In genomic region chr3:163556804-163557203, GRCh38 we compare ENCODE assay signal across 20 cellular contexts.
"Had no signal": no experiment of that assay in that cellular context is flagged by ENCODE, and none has a peak within 500 bp of the region (broad histone marks: within the 10 kb centered on the region; RNA-seq: fewer than 3 reads in every experiment).

No MANE protein-coding gene starts in this region.

- H3K79me2 ChIP-seq: hepatocyte had no signal

- H3K36me3 Mint-ChIP-seq: immature natural killer cell, mesothelial cell of epicardium, naive B cell had no signal

- H3K4me3 Mint-ChIP-seq: immature natural killer cell, mesothelial cell of epicardium, naive B cell had no signal

- H3K9me3 Mint-ChIP-seq: mesothelial cell of epicardium had no signal

- ATAC-seq: foreskin keratinocyte, gastroesophageal sphincter, heart left ventricle, left cardiac atrium, left lung, left ventricle myocardium superior, lower lobe of right lung, mucosa of descending colon had no signal

- H2AFZ ChIP-seq: hepatocyte had no signal

- H3K27ac ChIP-seq: coronary artery, dorsolateral prefrontal cortex, esophagus muscularis mucosa, foreskin keratinocyte, gastroesophageal sphincter, heart left ventricle, hepatocyte, left lung, lower lobe of right lung had no signal

- H3K27me3 ChIP-seq: dorsolateral prefrontal cortex, esophagus muscularis mucosa, foreskin keratinocyte, gastroesophageal sphincter, heart left ventricle, hepatocyte, left lung had no signal

- H3K4me1 ChIP-seq: esophagus muscularis mucosa, foreskin keratinocyte, gastroesophageal sphincter, heart left ventricle, left lung, lower lobe of right lung had no signal

- DNase-seq: dermis blood vessel endothelial cell; dorsolateral prefrontal cortex; effector CD4-positive, alpha-beta T cell; effector memory CD4-positive, alpha-beta T cell; foreskin keratinocyte; heart left ventricle; hypothalamus; immature natural killer cell; left cardiac atrium; left lung; left ventricle myocardium superior; lower lobe of right lung; mesenchymal stem cell; mucosa of descending colon; naive B cell had no signal

- H3K9me3 ChIP-seq: esophagus muscularis mucosa, gastroesophageal sphincter, heart left ventricle, left lung, lower lobe of right lung had no signal

- H3K36me3 ChIP-seq: esophagus muscularis mucosa, gastroesophageal sphincter, heart left ventricle, left lung, lower lobe of right lung had no signal

- H3K27me3 Mint-ChIP-seq: naive B cell had no signal

- H3K4me3 ChIP-seq: coronary artery, dorsolateral prefrontal cortex, esophagus muscularis mucosa, gastroesophageal sphincter, heart left ventricle, hepatocyte, left lung, lower lobe of right lung, mucosa of descending colon had no signal

- H3K4me1 Mint-ChIP-seq: immature natural killer cell, mesothelial cell of epicardium, naive B cell had no signal

- H3K4me2 ChIP-seq: hepatocyte had no signal

- H3K27ac Mint-ChIP-seq: immature natural killer cell, mesothelial cell of epicardium, naive B cell had no signal
